13 cellular contexts compared by ENCODE assay signal in the genomic region with DNA sequence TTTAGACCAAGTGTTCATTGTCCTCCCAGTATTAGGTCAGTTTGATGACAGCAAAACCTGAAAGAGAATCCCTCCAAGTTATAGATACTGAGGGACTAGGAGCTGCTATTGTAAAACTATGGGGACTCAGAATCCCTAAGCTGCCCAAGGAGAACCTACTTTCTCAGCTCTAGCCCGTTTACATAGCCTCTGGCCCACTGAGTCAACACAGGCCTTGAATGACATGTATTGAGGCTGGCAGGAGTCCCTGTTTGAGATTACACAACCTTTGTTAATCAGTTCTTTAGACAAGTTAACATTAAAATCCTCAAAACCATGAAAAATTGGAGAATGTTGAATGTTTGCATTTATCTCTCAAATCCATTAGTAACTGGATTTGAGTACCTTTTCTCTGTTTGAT.
A peak's percentile ranks its signal among the peaks of the same experiment; 100 is the strongest.
DNase-seq lines count a peak whose midpoint lies in the region; ATAC-seq and TF ChIP-seq lines count a peak whose summit lies in the region.
"Had no signal": no experiment of that assay in that cellular context is flagged by ENCODE, and none has a peak within 500 bp of the region (broad histone marks: within the 10 kb centered on the region; RNA-seq: fewer than 3 reads in every experiment).

No MANE protein-coding gene starts in this region.

- H3K4me1 Mint-ChIP-seq in activated naive CD4-positive, alpha-beta T cell treated with anti-CD3 and anti-CD28 coated beads for 36 hours (ENCODE audit: low read depth), result no peaks in the 10 kb centered on the region

- intact Hi-C loops in colonic mucosa (cut with DNase I) (no loop called here), lower lobe of right lung (cut with DNase I) (no loop called here)
- intact Hi-C loops in activated naive CD4-positive, alpha-beta T cell treated with anti-CD3 and anti-CD28 coated beads for 36 hours (cut with micrococcal nuclease), result no loop called here

- H3K27me3 ChIP-seq in colonic mucosa (no peaks in the 10 kb centered on the region), lower lobe of right lung (ENCODE audit: low read depth) (no peaks in the 10 kb centered on the region)
- H3K27me3 ChIP-seq: BLaER1, gastrocnemius medialis, spleen had no signal

- DNase-seq in A172 (ENCODE audit: low spot score) (peak; percentile 16), LHCN-M2 (ENCODE audit: low read depth) (peak; percentile 36), colonic mucosa (peak; percentile 51), lower lobe of right lung (no peak), occipital lobe (lab: John Stamatoyannopoulos, UW) (no peak), HUDEP-2 (lab: John Stamatoyannopoulos, UW; ENCODE audit: unreplicated experiment in 76 of 76) (no peak)
- DNase-seq in activated CD4-positive, alpha-beta T cell treated with anti-CD3 and anti-CD28 coated beads, Interleukin-2, amount 50 U/mL, for 4 hours, result no peak
- DNase-seq in activated naive CD4-positive, alpha-beta T cell treated with anti-CD3 and anti-CD28 coated beads for 36 hours, result no peak
- DNase-seq: anterior cingulate cortex; NK-92 treated with Interleukin-12 subunit alpha and Interleukin-12 subunit beta, amount 100 ng/mL, for 24 hours; spleen had no signal

- no peak overlapping the region for H3K27ac Mint-ChIP-seq in activated naive CD4-positive, alpha-beta T cell treated with anti-CD3 and anti-CD28 coated beads for 36 hours

- ATAC-seq in lower lobe of right lung, result peak; percentile 63 to 82
- ATAC-seq: gastrocnemius medialis had no signal

- H3K4me1 ChIP-seq in colonic mucosa (no peaks in the 10 kb centered on the region), lower lobe of right lung (peaks cover 19% of the 10 kb centered on the region)
- H3K4me1 ChIP-seq: BLaER1, spleen had no signal

- no peak for TF ChIP-seq CTCF in colonic mucosa (IDR thresholded peaks at IDR 0.05)
- TF ChIP-seq CTCF in lower lobe of right lung (IDR thresholded peaks at IDR 0.05), result no peak

- H3K9ac ChIP-seq in colonic mucosa (ENCODE audit: low read depth in 2 of 2, low read length in 2 of 2), result no peak overlapping the region
- H3K9ac ChIP-seq: BLaER1 had no signal

- CTCF ChIA-PET in activated naive CD4-positive, alpha-beta T cell treated with anti-CD3 and anti-CD28 coated beads for 36 hours (lab: Charles Lee), result no interaction called here

- H3K36me3 ChIP-seq in colonic mucosa (no peaks in the 10 kb centered on the region), lower lobe of right lung (no peaks in the 10 kb centered on the region)
- H3K36me3 ChIP-seq: BLaER1, gastrocnemius medialis had no signal

- H3K36me3 Mint-ChIP-seq in activated naive CD4-positive, alpha-beta T cell treated with anti-CD3 and anti-CD28 coated beads for 36 hours (ENCODE audit: low read depth), result no peaks in the 10 kb centered on the region

- H3K27me3 Mint-ChIP-seq in activated naive CD4-positive, alpha-beta T cell treated with anti-CD3 and anti-CD28 coated beads for 36 hours (ENCODE audit: low read depth), result no peaks in the 10 kb centered on the region

- H3K4me3 ChIP-seq in colonic mucosa (no peak overlapping the region), lower lobe of right lung (no peak overlapping the region)
- H3K4me3 ChIP-seq: BLaER1, gastrocnemius medialis, spleen had no signal

- no peak overlapping the region for H3K27ac ChIP-seq in colonic mucosa
- no peak overlapping the region for H3K27ac ChIP-seq in lower lobe of right lung
- H3K27ac ChIP-seq: BLaER1 had no signal

- no peak overlapping the region for H3K4me3 Mint-ChIP-seq in activated naive CD4-positive, alpha-beta T cell treated with anti-CD3 and anti-CD28 coated beads for 36 hours

- no peaks in the 10 kb centered on the region for H3K9me3 ChIP-seq in colonic mucosa
- no peaks in the 10 kb centered on the region for H3K9me3 ChIP-seq in lower lobe of right lung
- H3K9me3 ChIP-seq: BLaER1, gastrocnemius medialis, spleen had no signal

- H3K9me3 Mint-ChIP-seq in activated naive CD4-positive, alpha-beta T cell treated with anti-CD3 and anti-CD28 coated beads for 36 hours, result no peaks in the 10 kb centered on the region

Comparison
In these comparisons a context has a peak if more than half of its experiments do, and no peak if none do; other contexts are left out.
1. DNase-seq: peak in A172 (single experiment), LHCN-M2 (single experiment) and colonic mucosa (single experiment); none in lower lobe of right lung (single experiment), occipital lobe (single experiment), activated CD4-positive, alpha-beta T cell treated with anti-CD3 and anti-CD28 coated beads, Interleukin-2, amount 50 U/mL, for 4 hours (0 of 2), HUDEP-2 (0 of 76) and activated naive CD4-positive, alpha-beta T cell treated with anti-CD3 and anti-CD28 coated beads for 36 hours (single experiment).